1 cellular context compared by ENCODE assay signal in the genomic region with DNA sequence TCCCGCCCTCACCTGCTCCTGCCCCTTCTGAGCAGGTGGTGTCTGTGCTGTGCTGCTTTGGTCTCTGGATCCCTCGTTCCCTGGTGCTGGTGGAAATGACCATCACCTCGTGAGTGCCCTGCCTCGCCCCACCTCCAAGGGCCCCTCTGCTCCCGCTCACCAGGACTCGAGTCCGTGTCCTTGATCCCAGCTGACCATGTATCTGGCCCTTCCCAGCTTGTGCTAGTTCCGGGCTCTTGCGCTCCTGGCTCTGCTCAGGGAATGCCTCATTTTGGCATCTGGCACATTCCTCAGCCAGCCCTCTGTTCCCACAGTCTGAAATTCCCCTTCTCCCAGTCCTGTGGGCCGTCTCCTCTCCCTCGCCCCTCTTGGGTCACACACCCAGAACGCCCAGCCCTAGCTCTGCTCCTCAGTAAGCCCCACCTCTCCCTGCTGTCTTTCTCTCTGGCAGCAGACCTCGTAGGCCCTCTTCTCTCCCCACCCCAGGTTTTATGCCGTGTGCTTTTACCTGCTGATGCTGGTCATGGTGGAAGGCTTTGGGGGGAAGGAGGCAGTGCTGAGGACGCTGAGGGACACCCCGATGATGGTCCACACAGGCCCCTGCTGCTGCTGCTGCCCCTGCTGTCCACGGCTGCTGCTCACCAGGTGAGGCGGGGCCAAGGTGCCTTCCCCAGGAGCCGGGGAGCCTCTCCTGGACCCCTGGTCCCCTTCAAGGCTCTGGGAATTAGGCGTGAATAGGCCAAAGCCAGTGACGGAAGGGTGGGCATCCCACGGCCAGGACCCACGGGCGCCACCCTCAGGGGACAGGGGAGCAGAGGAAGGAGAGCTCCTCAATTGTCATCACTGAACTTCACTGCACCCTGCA.
TF ChIP-seq lines count a peak whose summit lies in the region.

No MANE protein-coding gene starts in this region.

TF ChIP-seq in K562, 482 proteins besides CTCF, POLR2A, EP300 and RAD21:
- TF ChIP-seq, protein P1, sequence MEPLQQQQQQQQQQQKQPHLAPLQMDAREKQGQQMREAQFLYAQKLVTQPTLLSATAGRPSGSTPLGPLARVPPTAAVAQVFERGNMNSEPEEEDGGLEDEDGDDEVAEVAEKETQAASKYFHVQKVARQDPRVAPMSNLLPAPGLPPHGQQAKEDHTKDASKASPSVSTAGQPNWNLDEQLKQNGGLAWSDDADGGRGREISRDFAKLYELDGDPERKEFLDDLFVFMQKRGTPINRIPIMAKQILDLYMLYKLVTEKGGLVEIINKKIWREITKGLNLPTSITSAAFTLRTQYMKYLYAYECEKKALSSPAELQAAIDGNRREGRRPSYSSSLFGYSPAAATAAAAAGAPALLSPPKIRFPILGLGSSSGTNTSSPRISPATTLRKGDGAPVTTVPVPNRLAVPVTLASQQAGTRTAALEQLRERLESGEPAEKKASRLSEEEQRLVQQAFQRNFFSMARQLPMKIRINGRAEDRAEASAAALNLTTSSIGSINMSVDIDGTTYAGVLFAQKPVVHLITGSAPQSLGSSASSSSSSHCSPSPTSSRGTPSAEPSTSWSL (CRISPR knock-in tag; IDR thresholded peaks at IDR 0.05; ENCODE audit: borderline replicate concordance), result no peak
- no peak for TF ChIP-seq ZZZ3 (IDR thresholded peaks at IDR 0.05)
- TF ChIP-seq, protein P2, sequence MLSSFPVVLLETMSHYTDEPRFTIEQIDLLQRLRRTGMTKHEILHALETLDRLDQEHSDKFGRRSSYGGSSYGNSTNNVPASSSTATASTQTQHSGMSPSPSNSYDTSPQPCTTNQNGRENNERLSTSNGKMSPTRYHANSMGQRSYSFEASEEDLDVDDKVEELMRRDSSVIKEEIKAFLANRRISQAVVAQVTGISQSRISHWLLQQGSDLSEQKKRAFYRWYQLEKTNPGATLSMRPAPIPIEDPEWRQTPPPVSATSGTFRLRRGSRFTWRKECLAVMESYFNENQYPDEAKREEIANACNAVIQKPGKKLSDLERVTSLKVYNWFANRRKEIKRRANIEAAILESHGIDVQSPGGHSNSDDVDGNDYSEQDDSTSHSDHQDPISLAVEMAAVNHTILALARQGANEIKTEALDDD (IDR thresholded peaks at IDR 0.05), result no peak
- TF ChIP-seq SREBF2 (CRISPR knock-in tag; IDR thresholded peaks at IDR 0.05), result no peak
- TF ChIP-seq, protein P3, sequence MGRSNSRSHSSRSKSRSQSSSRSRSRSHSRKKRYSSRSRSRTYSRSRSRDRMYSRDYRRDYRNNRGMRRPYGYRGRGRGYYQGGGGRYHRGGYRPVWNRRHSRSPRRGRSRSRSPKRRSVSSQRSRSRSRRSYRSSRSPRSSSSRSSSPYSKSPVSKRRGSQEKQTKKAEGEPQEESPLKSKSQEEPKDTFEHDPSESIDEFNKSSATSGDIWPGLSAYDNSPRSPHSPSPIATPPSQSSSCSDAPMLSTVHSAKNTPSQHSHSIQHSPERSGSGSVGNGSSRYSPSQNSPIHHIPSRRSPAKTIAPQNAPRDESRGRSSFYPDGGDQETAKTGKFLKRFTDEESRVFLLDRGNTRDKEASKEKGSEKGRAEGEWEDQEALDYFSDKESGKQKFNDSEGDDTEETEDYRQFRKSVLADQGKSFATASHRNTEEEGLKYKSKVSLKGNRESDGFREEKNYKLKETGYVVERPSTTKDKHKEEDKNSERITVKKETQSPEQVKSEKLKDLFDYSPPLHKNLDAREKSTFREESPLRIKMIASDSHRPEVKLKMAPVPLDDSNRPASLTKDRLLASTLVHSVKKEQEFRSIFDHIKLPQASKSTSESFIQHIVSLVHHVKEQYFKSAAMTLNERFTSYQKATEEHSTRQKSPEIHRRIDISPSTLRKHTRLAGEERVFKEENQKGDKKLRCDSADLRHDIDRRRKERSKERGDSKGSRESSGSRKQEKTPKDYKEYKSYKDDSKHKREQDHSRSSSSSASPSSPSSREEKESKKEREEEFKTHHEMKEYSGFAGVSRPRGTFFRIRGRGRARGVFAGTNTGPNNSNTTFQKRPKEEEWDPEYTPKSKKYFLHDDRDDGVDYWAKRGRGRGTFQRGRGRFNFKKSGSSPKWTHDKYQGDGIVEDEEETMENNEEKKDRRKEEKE (IDR thresholded peaks at IDR 0.05; ENCODE audit: borderline replicate concordance in 1 of 2, control insufficient read depth in 1 of 2, low read depth in 2 of 2, low read length in 1 of 2), result no peak
- TF ChIP-seq MAZ (CRISPR knock-in tag; conservative IDR thresholded peaks at IDR 0.05 in 1 of 2, IDR thresholded peaks at IDR 0.05 in 1 of 2), result no peak
- TF ChIP-seq NCOA4 (IDR thresholded peaks at IDR 0.05; ENCODE audit: partially characterized antibody), result no peak
- TF ChIP-seq, protein P4, sequence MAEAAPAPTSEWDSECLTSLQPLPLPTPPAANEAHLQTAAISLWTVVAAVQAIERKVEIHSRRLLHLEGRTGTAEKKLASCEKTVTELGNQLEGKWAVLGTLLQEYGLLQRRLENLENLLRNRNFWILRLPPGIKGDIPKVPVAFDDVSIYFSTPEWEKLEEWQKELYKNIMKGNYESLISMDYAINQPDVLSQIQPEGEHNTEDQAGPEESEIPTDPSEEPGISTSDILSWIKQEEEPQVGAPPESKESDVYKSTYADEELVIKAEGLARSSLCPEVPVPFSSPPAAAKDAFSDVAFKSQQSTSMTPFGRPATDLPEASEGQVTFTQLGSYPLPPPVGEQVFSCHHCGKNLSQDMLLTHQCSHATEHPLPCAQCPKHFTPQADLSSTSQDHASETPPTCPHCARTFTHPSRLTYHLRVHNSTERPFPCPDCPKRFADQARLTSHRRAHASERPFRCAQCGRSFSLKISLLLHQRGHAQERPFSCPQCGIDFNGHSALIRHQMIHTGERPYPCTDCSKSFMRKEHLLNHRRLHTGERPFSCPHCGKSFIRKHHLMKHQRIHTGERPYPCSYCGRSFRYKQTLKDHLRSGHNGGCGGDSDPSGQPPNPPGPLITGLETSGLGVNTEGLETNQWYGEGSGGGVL (CRISPR knock-in tag; IDR thresholded peaks at IDR 0.05), result no peak
- TF ChIP-seq BRCA1 (IDR thresholded peaks at IDR 0.05), result no peak
- no peak for TF ChIP-seq BRCA1 (CRISPR knock-in tag; IDR thresholded peaks at IDR 0.05)
- no peak for TF ChIP-seq ESRRB (CRISPR knock-in tag; IDR thresholded peaks at IDR 0.05; ENCODE audit: borderline replicate concordance)
- no peak for TF ChIP-seq POLR2AphosphoS5 (IDR thresholded peaks at IDR 0.05; ENCODE audit: control insufficient read depth, insufficient read depth, low read depth, low read length)
- TF ChIP-seq HNRNPH1 (optimal IDR thresholded peaks at IDR 0.05; ENCODE audit: low read depth, low read length), result no peak
- TF ChIP-seq, protein P5, sequence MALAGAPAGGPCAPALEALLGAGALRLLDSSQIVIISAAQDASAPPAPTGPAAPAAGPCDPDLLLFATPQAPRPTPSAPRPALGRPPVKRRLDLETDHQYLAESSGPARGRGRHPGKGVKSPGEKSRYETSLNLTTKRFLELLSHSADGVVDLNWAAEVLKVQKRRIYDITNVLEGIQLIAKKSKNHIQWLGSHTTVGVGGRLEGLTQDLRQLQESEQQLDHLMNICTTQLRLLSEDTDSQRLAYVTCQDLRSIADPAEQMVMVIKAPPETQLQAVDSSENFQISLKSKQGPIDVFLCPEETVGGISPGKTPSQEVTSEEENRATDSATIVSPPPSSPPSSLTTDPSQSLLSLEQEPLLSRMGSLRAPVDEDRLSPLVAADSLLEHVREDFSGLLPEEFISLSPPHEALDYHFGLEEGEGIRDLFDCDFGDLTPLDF (CRISPR knock-in tag; IDR thresholded peaks at IDR 0.05), result no peak
